8 cellular contexts compared by ENCODE assay signal in the genomic region with DNA sequence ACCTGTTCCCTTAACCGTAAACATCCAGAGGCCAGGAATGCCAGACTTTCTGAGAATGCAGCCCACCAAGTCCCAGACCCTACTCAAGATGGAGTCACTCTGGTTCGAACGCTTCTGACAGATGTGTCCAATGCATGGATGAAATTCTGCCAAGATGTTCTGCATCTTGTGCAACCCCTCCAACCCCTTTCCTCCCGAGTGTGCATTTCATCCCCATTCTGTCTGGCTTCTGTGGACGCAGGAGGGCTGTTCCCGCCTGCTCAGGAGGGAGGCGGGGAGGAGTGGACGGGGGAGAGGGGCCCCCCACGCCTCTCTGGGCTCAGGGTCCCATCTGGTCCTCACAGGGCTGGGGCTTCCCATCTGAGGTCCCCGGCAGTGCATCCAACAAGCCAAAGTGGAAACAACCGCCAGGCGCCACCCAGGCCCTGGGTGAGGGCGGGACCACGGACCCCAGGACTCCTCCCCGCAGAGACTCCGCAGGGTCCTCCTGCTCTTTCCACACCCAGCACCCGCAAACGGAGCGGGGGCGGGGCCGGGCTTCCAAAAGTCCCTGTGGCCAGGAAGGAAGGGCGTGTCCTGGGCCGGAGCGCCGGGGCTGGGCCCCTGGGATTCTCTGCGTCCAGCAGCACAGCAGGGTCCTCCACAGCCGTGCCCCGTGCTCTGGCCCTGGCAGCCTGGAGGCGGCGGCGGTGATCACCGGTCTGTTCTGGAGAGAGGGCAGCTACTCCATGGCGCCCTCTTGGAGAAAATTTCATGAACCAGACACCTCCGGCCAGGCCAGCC. TPM values are rescaled to one million over a fixed set of nuclear protein-coding genes. Genes with fewer than 3 reads are reported as not detected.
DNase-seq lines count a peak whose midpoint lies in the region; ATAC-seq and TF ChIP-seq lines count a peak whose summit lies in the region.

No MANE protein-coding gene starts in this region.

- H3K36me3 Mint-ChIP-seq in chondrocyte (ENCODE audit: low read depth): peaks cover 9% of the 10 kb centered on the region

- peaks cover 9% of the 10 kb centered on the region for H3K27me3 Mint-ChIP-seq in chondrocyte (ENCODE audit: low read depth)

- peak; percentile 76 for TF ChIP-seq CTCF in chondrocyte (IDR thresholded peaks at IDR 0.05)

- no peak for ATAC-seq in HG03280 (IDR thresholded peaks at IDR 0.05; ENCODE audit: unreplicated experiment)

- H3K9me3 Mint-ChIP-seq in chondrocyte (ENCODE audit: low read depth): no peaks in the 10 kb centered on the region

- peak; percentile 87 for DNase-seq in SIG-M5 treated with dmso at 0.1 percent for 504 hours (lab: John Stamatoyannopoulos, UW; ENCODE audit: unreplicated experiment)
- no peak for DNase-seq in SIG-M5 (lab: John Stamatoyannopoulos, UW)
- DNase-seq in LHCN-M2 (ENCODE audit: low read depth): peak; percentile 69
- peak; percentile 93 for DNase-seq in UCSD-AML1 (lab: John Stamatoyannopoulos, UW; ENCODE audit: unreplicated experiment)
- DNase-seq in chondrocyte (ENCODE audit: low spot score): no peak
- DNase-seq in left kidney (ENCODE audit: low read depth, low spot score): peak; percentile 87
- peak; percentile 21 to 77 (median 38) for DNase-seq in stimulated activated CD4-positive, alpha-beta T cell treated with anti-CD3 and anti-CD28 coated beads, TNF-alpha, amount 100 ng/mL, for 24 hours (ENCODE audit: low read depth in 3 of 3)

- H3K27ac Mint-ChIP-seq in chondrocyte (ENCODE audit: unreplicated experiment): no peak overlapping the region

- H3K4me3 Mint-ChIP-seq in chondrocyte (ENCODE audit: unreplicated experiment): no peak overlapping the region

- peaks cover 18% of the 10 kb centered on the region for H3K4me1 Mint-ChIP-seq in chondrocyte (ENCODE audit: low read depth)

RNA-seq across cellular contexts. Expression of a gene that starts 27.7 kb away (rescaled TPM):
- total RNA-seq in LHCN-M2 (2014; rRNA removed) (125 and 129 TPM in 2 replicates), chondrocyte (51.3 to 60.3 TPM (median 52.3 TPM) in 3 replicates)
- 171 TPM for polyA plus RNA-seq in LHCN-M2 (2012)

RNA-seq across cellular contexts. Expression of a gene that starts 27.9 kb away (rescaled TPM):
- total RNA-seq in LHCN-M2 (2014; rRNA removed) (496 and 531 TPM in 2 replicates), chondrocyte (225 to 333 TPM (median 329 TPM) in 3 replicates)
- 689 TPM for polyA plus RNA-seq in LHCN-M2 (2012)

RNA-seq across cellular contexts. Expression of a gene that starts 44.0 kb away (rescaled TPM):
- total RNA-seq in LHCN-M2 (2014; rRNA removed): 54.5 and 55.5 TPM in 2 replicates
- 65.1 TPM for polyA plus RNA-seq in LHCN-M2 (2012)
- 48.5 to 75.5 TPM (median 54.8 TPM) in 3 replicates for total RNA-seq in chondrocyte

Comparison
In these comparisons a context has a peak if more than half of its experiments do, and no peak if none do; other contexts are left out.
1. DNase-seq: peak in SIG-M5 treated with dmso at 0.1 percent for 504 hours (single experiment), LHCN-M2 (single experiment), UCSD-AML1 (single experiment), left kidney (single experiment) and stimulated activated CD4-positive, alpha-beta T cell treated with anti-CD3 and anti-CD28 coated beads, TNF-alpha, amount 100 ng/mL, for 24 hours (3 of 3); none in SIG-M5 (single experiment) and chondrocyte (single experiment).